In genomic region chr10:100868391-100868790, GRCh38 we compare ENCODE assay signal across 22 cellular contexts.
"Had no signal": no experiment of that assay in that cellular context is flagged by ENCODE, and none has a peak within 500 bp of the region (broad histone marks: within the 10 kb centered on the region; RNA-seq: fewer than 3 reads in every experiment).

No MANE protein-coding gene starts in this region.

- DNase-seq: colonic mucosa; effector CD8-positive, alpha-beta T cell; endodermal cell; foreskin fibroblast; gastrocnemius medialis; head of caudate nucleus; naive thymus-derived CD4-positive, alpha-beta T cell; pancreas; retina; right lobe of liver; small intestine; stimulated activated CD4-positive, alpha-beta T cell treated with anti-CD3 and anti-CD28 coated beads, Interleukin-15, amount 100 ng/mL, for 24 hours; stimulated activated CD4-positive, alpha-beta T cell treated with anti-CD3 and anti-CD28 coated beads, Interleukin-2, amount 100 ng/mL, for 48 hours; stimulated activated naive B cell treated with anti-CD40 and anti-IgM and Interleukin-4, amounts not matched to agents 10 μg/mL and 1 μg/mL and 100 μg/mL, for 72 hours; upper lobe of left lung had no signal

- H3K27ac Mint-ChIP-seq: dendritic cell treated with granulocyte-macrophage colony-stimulating factor and Interleukin-4, amounts not matched to agents 40 ng/mL and 50 ng/mL, for 4 days; endodermal cell; memory B cell; mesothelial cell of epicardium; naive thymus-derived CD4-positive, alpha-beta T cell; nephron; stimulated activated naive B cell treated with anti-CD40 and anti-IgM and Interleukin-4, amounts not matched to agents 10 μg/mL and 1 μg/mL and 100 μg/mL, for 72 hours; stimulated activated naive CD8-positive, alpha-beta T cell treated with anti-CD3 and anti-CD28 coated beads, Interleukin-15, Interleukin-2, amounts not matched to agents 100 ng/mL and 50 ng/mL, for 24 hours had no signal

- H3K9me3 Mint-ChIP-seq: dendritic cell treated with granulocyte-macrophage colony-stimulating factor and Interleukin-4, amounts not matched to agents 40 ng/mL and 50 ng/mL, for 4 days; endodermal cell; memory B cell; mesothelial cell of epicardium; naive thymus-derived CD4-positive, alpha-beta T cell; nephron; stimulated activated naive B cell treated with anti-CD40 and anti-IgM and Interleukin-4, amounts not matched to agents 10 μg/mL and 1 μg/mL and 100 μg/mL, for 72 hours; stimulated activated naive CD8-positive, alpha-beta T cell treated with anti-CD3 and anti-CD28 coated beads, Interleukin-15, Interleukin-2, amounts not matched to agents 100 ng/mL and 50 ng/mL, for 24 hours had no signal

- H3K4me3 Mint-ChIP-seq: dendritic cell treated with granulocyte-macrophage colony-stimulating factor and Interleukin-4, amounts not matched to agents 40 ng/mL and 50 ng/mL, for 4 days; endodermal cell; memory B cell; mesothelial cell of epicardium; naive thymus-derived CD4-positive, alpha-beta T cell; nephron; stimulated activated naive B cell treated with anti-CD40 and anti-IgM and Interleukin-4, amounts not matched to agents 10 μg/mL and 1 μg/mL and 100 μg/mL, for 72 hours; stimulated activated naive CD8-positive, alpha-beta T cell treated with anti-CD3 and anti-CD28 coated beads, Interleukin-15, Interleukin-2, amounts not matched to agents 100 ng/mL and 50 ng/mL, for 24 hours had no signal

- H3K36me3 Mint-ChIP-seq: memory B cell; mesothelial cell of epicardium; naive thymus-derived CD4-positive, alpha-beta T cell; stimulated activated naive B cell treated with anti-CD40 and anti-IgM and Interleukin-4, amounts not matched to agents 10 μg/mL and 1 μg/mL and 100 μg/mL, for 72 hours had no signal

- ATAC-seq: esophagus mucosa; gastrocnemius medialis; left lobe of liver; naive thymus-derived CD4-positive, alpha-beta T cell; pancreas; right lobe of liver; stimulated activated naive B cell treated with anti-CD40 and anti-IgM and Interleukin-4, amounts not matched to agents 10 μg/mL and 1 μg/mL and 100 μg/mL, for 72 hours had no signal
